Comparison of ENCODE assay signal across 1 cellular context in genomic region chr9:128420651-128421473, GRCh38.
TF ChIP-seq lines count a peak whose summit lies in the region.

TSS of gene CERCAM (plus strand) at chr9:128420857. CDS start at chr9:128420878, 21 bp downstream.

TF ChIP-seq in HepG2, 621 proteins besides CTCF, POLR2A, EP300 and RAD21 (continued from another document and continues in another):
- no peak for TF ChIP-seq THAP9 (CRISPR knock-in tag; IDR thresholded peaks at IDR 0.05; ENCODE audit: borderline replicate concordance)
- no peak for TF ChIP-seq TFE3 (CRISPR knock-in tag; IDR thresholded peaks at IDR 0.05)
- no peak for TF ChIP-seq ZBTB33 (CRISPR knock-in tag; IDR thresholded peaks at IDR 0.05)
- no peak for TF ChIP-seq FOXJ3 (CRISPR knock-in tag; IDR thresholded peaks at IDR 0.05; ENCODE audit: borderline replicate concordance)
- TF ChIP-seq ZNF280B (CRISPR knock-in tag; IDR thresholded peaks at IDR 0.05; ENCODE audit: borderline replicate concordance): no peak; the same call in 1 of the 2 replicates
- TF ChIP-seq BCL3 (CRISPR knock-in tag; IDR thresholded peaks at IDR 0.05): no peak
- TF ChIP-seq ZNF720 (CRISPR knock-in tag; IDR thresholded peaks at IDR 0.05): no peak
- 0 out of 2 replicates have a peak, but pooled peaks have one; percentile 32 for TF ChIP-seq DZIP1 (CRISPR knock-in tag; IDR thresholded peaks at IDR 0.05)
- no peak for TF ChIP-seq ZNF557 (CRISPR knock-in tag; IDR thresholded peaks at IDR 0.05)
- no peak for TF ChIP-seq ZNF766 (CRISPR knock-in tag; IDR thresholded peaks at IDR 0.05; ENCODE audit: borderline replicate concordance)
- TF ChIP-seq ZNF101 (CRISPR knock-in tag; IDR thresholded peaks at IDR 0.05; ENCODE audit: borderline replicate concordance, low read depth): no peak
- TF ChIP-seq ZNF777 (CRISPR knock-in tag; IDR thresholded peaks at IDR 0.05): 0 out of 2 replicates have a peak, but pooled peaks have one; percentile 9
- TF ChIP-seq CBFB (CRISPR knock-in tag; IDR thresholded peaks at IDR 0.05): no peak
- TF ChIP-seq FOXA3 (CRISPR knock-in tag; IDR thresholded peaks at IDR 0.05): no peak
- no peak for TF ChIP-seq ZNF18 (CRISPR knock-in tag; IDR thresholded peaks at IDR 0.05; ENCODE audit: insufficient replicate concordance)
- no peak for TF ChIP-seq MXD4 (CRISPR knock-in tag; IDR thresholded peaks at IDR 0.05)
- no peak for TF ChIP-seq ETV5 (CRISPR knock-in tag; IDR thresholded peaks at IDR 0.05; ENCODE audit: borderline replicate concordance)
- no peak for TF ChIP-seq IKZF5 (CRISPR knock-in tag; IDR thresholded peaks at IDR 0.05)
- no peak for TF ChIP-seq HNRNPK (IDR thresholded peaks at IDR 0.05; ENCODE audit: low read depth, low read length, poor library complexity, severe bottlenecking)
- TF ChIP-seq SP4 (CRISPR knock-in tag; IDR thresholded peaks at IDR 0.05): no peak
- 0 out of 2 replicates have a peak, but pooled peaks have one; percentile 8 for TF ChIP-seq SMAD1 (CRISPR knock-in tag; IDR thresholded peaks at IDR 0.05; ENCODE audit: borderline replicate concordance, low read depth)
- no peak for TF ChIP-seq AKNA (CRISPR knock-in tag; IDR thresholded peaks at IDR 0.05; ENCODE audit: borderline replicate concordance)
- TF ChIP-seq ARID5B (CRISPR knock-in tag; IDR thresholded peaks at IDR 0.05): no peak
- no peak for TF ChIP-seq ZNF549 (CRISPR knock-in tag; IDR thresholded peaks at IDR 0.05)
- no peak for TF ChIP-seq ZNF12 (CRISPR knock-in tag; IDR thresholded peaks at IDR 0.05)
- TF ChIP-seq BRCA1 (CRISPR knock-in tag; IDR thresholded peaks at IDR 0.05): no peak
- TF ChIP-seq ZNF333 (CRISPR knock-in tag; IDR thresholded peaks at IDR 0.05; ENCODE audit: borderline replicate concordance): 0 out of 2 replicates have a peak, but pooled peaks have one; percentile 58
